10 cellular contexts compared by ENCODE assay signal in the genomic region with DNA sequence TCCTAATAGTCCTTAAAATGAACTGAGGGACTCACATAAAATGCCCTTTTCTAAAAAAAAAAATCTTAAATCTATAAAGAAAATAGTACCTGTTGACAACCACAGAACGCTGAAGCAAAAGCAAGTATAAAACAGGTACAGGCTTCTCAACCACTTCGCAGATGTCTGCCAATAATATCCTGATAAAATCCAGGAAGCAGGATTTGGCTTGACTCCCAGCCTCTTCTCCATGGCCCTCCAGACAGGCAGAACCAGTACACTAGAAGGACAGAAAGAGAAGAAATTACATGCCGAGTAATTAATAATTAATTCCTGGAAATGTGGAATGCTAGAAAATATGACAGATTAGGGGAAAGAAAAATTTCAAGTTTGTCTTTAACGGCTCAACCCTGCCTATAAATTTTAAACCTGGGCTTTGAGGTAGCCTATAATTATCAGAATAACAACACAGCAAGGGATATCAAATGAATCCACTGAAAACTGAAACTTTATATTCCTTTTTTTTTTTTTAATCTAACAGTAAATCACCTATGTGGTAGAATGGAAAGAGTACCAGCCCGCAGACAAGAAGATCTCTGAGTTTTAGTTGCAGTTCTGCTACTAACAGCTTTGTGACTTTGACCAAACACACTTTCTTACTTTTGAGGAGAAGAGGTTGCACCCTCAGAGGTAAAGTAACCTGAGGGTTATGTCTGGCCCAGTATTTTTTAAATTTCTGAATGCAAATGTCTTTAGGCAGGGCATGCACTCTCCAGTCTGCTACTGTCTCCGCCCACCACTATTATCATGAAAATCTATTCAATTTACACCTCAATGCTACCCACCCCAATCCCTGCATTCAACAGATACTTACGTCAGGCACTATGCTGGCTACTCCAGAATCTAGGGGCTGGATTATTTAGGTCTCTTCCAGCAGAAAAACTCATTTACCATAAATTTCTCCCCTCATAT. TPM values are rescaled to one million over a fixed set of nuclear protein-coding genes. Genes with fewer than 3 reads are reported as not detected.
DNase-seq lines count a peak whose midpoint lies in the region; ATAC-seq and TF ChIP-seq lines count a peak whose summit lies in the region.
"Had no signal": no experiment of that assay in that cellular context is flagged by ENCODE, and none has a peak within 500 bp of the region (broad histone marks: within the 10 kb centered on the region; RNA-seq: fewer than 3 reads in every experiment).

No MANE protein-coding gene starts in this region.

- no peak overlapping the region for H3K9ac ChIP-seq in SU-DHL-6 (ENCODE audit: low read length)
- peak overlapping the region; percentile 79 for H3K9ac ChIP-seq in iPS-20b (ENCODE audit: low read depth, low read length)

- no peak overlapping the region for H2AFZ ChIP-seq in SU-DHL-6 (ENCODE audit: low read depth, low read length, severe bottlenecking)

- peaks cover 12% of the 10 kb centered on the region; the same call in 1 of the 2 replicates for H3F3A ChIP-seq in SU-DHL-6 (ENCODE audit: insufficient read depth)

- no peak for TF ChIP-seq CTCF in heart right ventricle (IDR thresholded peaks at IDR 0.05)
- TF ChIP-seq CTCF in SU-DHL-6 (IDR thresholded peaks at IDR 0.05; ENCODE audit: insufficient read depth, low read length, poor library complexity, severe bottlenecking): no peak
- TF ChIP-seq CTCF in vagina (IDR thresholded peaks at IDR 0.05): no peak

- H4K20me1 ChIP-seq in SU-DHL-6 (ENCODE audit: low read depth, low read length): no peaks in the 10 kb centered on the region

- H3K4me3 ChIP-seq in heart right ventricle: no peak overlapping the region
- no peak overlapping the region for H3K4me3 ChIP-seq in SU-DHL-6 (ENCODE audit: insufficient read depth, low read length, poor library complexity, severe bottlenecking)
- peak overlapping the region; percentile 82 for H3K4me3 ChIP-seq in iPS-20b (ENCODE audit: low read length)
- H3K4me3 ChIP-seq in vagina: no peak overlapping the region

- WGBS in heart right ventricle, 2 donors: 36 to 39% methylated on average over 7 of the region's 7 CpGs

- H3K4me2 ChIP-seq in SU-DHL-6 (ENCODE audit: low read depth, low read length, poor library complexity, severe bottlenecking): peak overlapping the region; percentile 66

- ATAC-seq in heart right ventricle (no peak), GM18868 (IDR thresholded peaks at IDR 0.05; ENCODE audit: unreplicated experiment) (no peak), GM18867 (IDR thresholded peaks at IDR 0.05; ENCODE audit: unreplicated experiment) (no peak)

- H3K9me3 ChIP-seq in heart right ventricle (no peaks in the 10 kb centered on the region), SU-DHL-6 (ENCODE audit: insufficient read depth, low read length) (no peaks in the 10 kb centered on the region), iPS-20b (ENCODE audit: insufficient read depth, low read depth, low read length) (no peaks in the 10 kb centered on the region), vagina (no peaks in the 10 kb centered on the region)

- no peaks in the 10 kb centered on the region for H3K27me3 ChIP-seq in heart right ventricle
- H3K27me3 ChIP-seq in SU-DHL-6 (ENCODE audit: low read length): no peaks in the 10 kb centered on the region
- no peaks in the 10 kb centered on the region for H3K27me3 ChIP-seq in iPS-20b (ENCODE audit: insufficient read depth, low read length)
- no peaks in the 10 kb centered on the region for H3K27me3 ChIP-seq in vagina

- DNase-seq in heart right ventricle: peak in 1 of 2 donors; percentile 64
- DNase-seq in cardiac septum (ENCODE audit: low spot score): no peak
- no peak for DNase-seq in vagina (ENCODE audit: extremely low spot score in 2 of 2)
- no peak for DNase-seq in effector CD4-positive, alpha-beta T cell
- DNase-seq: activated B cell treated with CpG ODN at 0.5 μM for 24 hours, amniotic stem cell had no signal

- H3K79me2 ChIP-seq in SU-DHL-6 (ENCODE audit: insufficient read depth, low read length): peaks cover 32% of the 10 kb centered on the region

- H3K4me1 ChIP-seq in heart right ventricle (peaks cover 0 to 57% (median 51%) of the 10 kb centered on the region in 9 donors), iPS-20b (ENCODE audit: insufficient read depth, low read length) (peaks cover 28% of the 10 kb centered on the region), vagina (peaks cover 49% of the 10 kb centered on the region)

- H3K27ac ChIP-seq in heart right ventricle: peak overlapping the region in 6 of 10 donors; percentile 2 to 47 (median 32)
- no peak overlapping the region for H3K27ac ChIP-seq in SU-DHL-6 (ENCODE audit: low read depth, low read length)
- peak overlapping the region; percentile 94 for H3K27ac ChIP-seq in iPS-20b (ENCODE audit: low read length)
- H3K27ac ChIP-seq in vagina: peak overlapping the region; percentile 18

- H3K36me3 ChIP-seq in heart right ventricle: peaks cover 0 to 47% (median 15%) of the 10 kb centered on the region in 9 donors
- H3K36me3 ChIP-seq in SU-DHL-6 (ENCODE audit: low read length): peaks cover 7% of the 10 kb centered on the region; the same call in 1 of the 2 replicates
- H3K36me3 ChIP-seq in iPS-20b (ENCODE audit: insufficient read depth, low read depth, low read length): peaks cover 40% of the 10 kb centered on the region
- peaks cover 0 to 31% of the 10 kb centered on the region in 2 donors for H3K36me3 ChIP-seq in vagina

- TF ChIP-seq POLR2A in vagina (IDR thresholded peaks at IDR 0.05): no peak

- no peaks in the 10 kb centered on the region for H3K9me2 ChIP-seq in SU-DHL-6 (replicated peaks; ENCODE audit: insufficient read depth, low read length)

- intact Hi-C loops in heart right ventricle (cut with DNase I) (loop anchor here in 3 of 10 donors (5.0 to 10.0 kb wide), 2 partner anchors 352 to 360 kb away; a partner anchor contains a TSS), cardiac septum (cut with DNase I) (loop anchor here (5.0 kb wide), 1 partner anchor 362 kb away; a partner anchor contains a TSS), vagina (cut with DNase I) (no loop called here)

RNA-seq across cellular contexts. Expression of a gene that starts 2.7 kb away (rescaled TPM):
- total RNA-seq in heart right ventricle (10 to 100 TPM; 57.9 to 84.3 (median 78.3) TPM), cardiac septum (84.0 TPM), vagina (50.6 TPM)
- polyA plus RNA-seq in heart right ventricle: 10 to 100 TPM; 26.0 to 28.0 TPM

RNA-seq across cellular contexts. Expression of a gene that starts 3.1 kb away (rescaled TPM):
- total RNA-seq in heart right ventricle (10 to 100 TPM; 20.3 to 51.7 (median 34.5) TPM), cardiac septum (56.0 TPM), vagina (24.8 TPM)
- polyA plus RNA-seq in heart right ventricle: 10 to 100 TPM; 15.3 to 15.8 TPM

RNA-seq across cellular contexts. Expression of a gene that starts 18.6 kb away (rescaled TPM):
- total RNA-seq in heart right ventricle (under 1 TPM in 7 of 10 donors, not detected in 3; 0.18 to 0.56 (median 0.40) TPM), cardiac septum (0.48 TPM), vagina (6.4 TPM)
- polyA plus RNA-seq in heart right ventricle: 1 to 10 TPM in 1 of 2 donors, under 1 TPM in 1; 0.22 to 1.4 TPM
